ENCODE assay signal across 9 cellular contexts in the genomic region with DNA sequence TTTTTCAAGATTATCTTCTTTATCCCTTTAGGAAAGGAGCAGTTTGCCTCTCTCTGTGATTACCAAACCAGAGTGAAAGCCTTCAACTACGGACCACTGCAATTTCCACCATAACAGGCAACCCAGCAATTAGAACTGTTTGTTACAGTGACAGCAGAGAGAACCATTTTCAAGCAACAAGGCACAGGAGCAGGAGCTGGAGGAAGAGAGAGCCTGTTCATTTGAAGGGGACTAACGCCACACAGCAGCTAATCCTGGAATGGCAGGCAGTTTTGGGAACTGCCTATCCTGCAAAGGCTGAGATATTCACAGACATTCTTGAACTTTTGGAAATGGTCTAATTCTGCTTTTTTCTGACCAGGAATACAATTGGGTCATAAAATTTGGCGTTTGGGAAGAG.
DNase-seq lines count a peak whose midpoint lies in the region; ATAC-seq and TF ChIP-seq lines count a peak whose summit lies in the region.
"Had no signal": no experiment of that assay in that cellular context is flagged by ENCODE, and none has a peak within 500 bp of the region (broad histone marks: within the 10 kb centered on the region; RNA-seq: fewer than 3 reads in every experiment).

No MANE protein-coding gene starts in this region.

- ATAC-seq in HG03460 (IDR thresholded peaks at IDR 0.05; ENCODE audit: unreplicated experiment): no peak
- no peak for ATAC-seq in stimulated activated naive CD8-positive, alpha-beta T cell treated with anti-CD3 and anti-CD28 coated beads, Interleukin-15, Interleukin-2, amounts not matched to agents 100 U/mL and 50 U/mL, for 24 hours
- no peak for ATAC-seq in HG03469 (IDR thresholded peaks at IDR 0.05; ENCODE audit: unreplicated experiment)

- WGBS in neuronal stem cell (ENCODE audit: extremely low coverage in 2 of 2, insufficient read length in 2 of 2, insufficient replicate concordance in 1 of 2), 2 donors: no CpG with 5 or more reads among the region's 3 CpGs

- no peaks in the 10 kb centered on the region for H3K36me3 ChIP-seq in neuronal stem cell (replicated peaks in 1 of 2; ENCODE audit: control insufficient read depth in 2 of 2, insufficient read depth in 2 of 2, low read length in 2 of 2)

- H4K91ac ChIP-seq in neuronal stem cell (ENCODE audit: low read depth, low read length, poor library complexity): no peak overlapping the region

- DNase-seq in H4 (ENCODE audit: low spot score) (peak; percentile 7), NCI-H2227 (lab: John Stamatoyannopoulos, UW; ENCODE audit: unreplicated experiment) (peak; percentile 77), chondrocyte (ENCODE audit: low spot score) (no peak), neuronal stem cell (ENCODE audit: low spot score) (peak; percentile 35)
- DNase-seq in stimulated activated naive CD8-positive, alpha-beta T cell treated with anti-CD3 and anti-CD28 coated beads, Interleukin-15, Interleukin-2, amounts not matched to agents 100 U/mL and 50 U/mL, for 24 hours: no peak
- DNase-seq in stimulated activated CD4-positive, alpha-beta T cell treated with anti-CD3 and anti-CD28 coated beads, Interleukin-15, amount 100 ng/mL, for 24 hours: no peak
- DNase-seq: activated naive CD8-positive, alpha-beta T cell treated with anti-CD3 and anti-CD28 coated beads, Interleukin-2, amount 10 ng/mL, durations not matched to agents 7 days and 5 days had no signal

- H3K27me3 Mint-ChIP-seq in chondrocyte (ENCODE audit: low read depth): peaks cover 10% of the 10 kb centered on the region
- H3K27me3 Mint-ChIP-seq: activated naive CD8-positive, alpha-beta T cell treated with anti-CD3 and anti-CD28 coated beads, Interleukin-2, amount 10 ng/mL, durations not matched to agents 7 days and 5 days had no signal

- peak; percentile 26 for TF ChIP-seq CTCF in chondrocyte (IDR thresholded peaks at IDR 0.05)

- H3K4ac ChIP-seq in neuronal stem cell (ENCODE audit: low read length): no peak overlapping the region

- H3K27ac Mint-ChIP-seq in chondrocyte (ENCODE audit: unreplicated experiment): no peak overlapping the region
- H3K27ac Mint-ChIP-seq: activated naive CD8-positive, alpha-beta T cell treated with anti-CD3 and anti-CD28 coated beads, Interleukin-2, amount 10 ng/mL, durations not matched to agents 7 days and 5 days had no signal

- H2AK5ac ChIP-seq in neuronal stem cell (ENCODE audit: low read depth, low read length): no peak overlapping the region

- no peak overlapping the region for H2BK15ac ChIP-seq in neuronal stem cell (ENCODE audit: low read length)

- no peak overlapping the region for H3K4me3 Mint-ChIP-seq in chondrocyte (ENCODE audit: unreplicated experiment)
- H3K4me3 Mint-ChIP-seq: activated naive CD8-positive, alpha-beta T cell treated with anti-CD3 and anti-CD28 coated beads, Interleukin-2, amount 10 ng/mL, durations not matched to agents 7 days and 5 days had no signal

- no peaks in the 10 kb centered on the region for H3K79me1 ChIP-seq in neuronal stem cell (ENCODE audit: low read depth, low read length)

- no peak overlapping the region for H3K9ac ChIP-seq in neuronal stem cell (ENCODE audit: low read depth, low read length, poor library complexity)

- H2BK12ac ChIP-seq in neuronal stem cell (ENCODE audit: low read length): no peak overlapping the region

- no peak overlapping the region for H2BK120ac ChIP-seq in neuronal stem cell (ENCODE audit: low read depth, low read length)

- no peaks in the 10 kb centered on the region for H3K9me3 ChIP-seq in neuronal stem cell (replicated peaks in 1 of 2; ENCODE audit: control insufficient read depth in 2 of 2, insufficient read depth in 1 of 2, low read depth in 1 of 2, low read length in 2 of 2)

- no peak overlapping the region for H2BK5ac ChIP-seq in neuronal stem cell (ENCODE audit: low read length)

- H3K36me3 Mint-ChIP-seq in chondrocyte (ENCODE audit: low read depth): no peaks in the 10 kb centered on the region
- H3K36me3 Mint-ChIP-seq: activated naive CD8-positive, alpha-beta T cell treated with anti-CD3 and anti-CD28 coated beads, Interleukin-2, amount 10 ng/mL, durations not matched to agents 7 days and 5 days had no signal

- H3K4me1 Mint-ChIP-seq in chondrocyte (ENCODE audit: low read depth): no peaks in the 10 kb centered on the region
- H3K4me1 Mint-ChIP-seq: activated naive CD8-positive, alpha-beta T cell treated with anti-CD3 and anti-CD28 coated beads, Interleukin-2, amount 10 ng/mL, durations not matched to agents 7 days and 5 days had no signal

- no peak overlapping the region for H3K23ac ChIP-seq in neuronal stem cell (ENCODE audit: low read depth, low read length, poor library complexity)

- no peaks in the 10 kb centered on the region for H3K9me3 Mint-ChIP-seq in chondrocyte (ENCODE audit: low read depth)

- H2AFZ ChIP-seq in neuronal stem cell (ENCODE audit: low read length): no peak overlapping the region

- no peak overlapping the region for H3K27ac ChIP-seq in neuronal stem cell (replicated peaks; ENCODE audit: low read length)

- no peak overlapping the region for H3K14ac ChIP-seq in neuronal stem cell (ENCODE audit: low read length)

- peaks cover 0 to 2% of the 10 kb centered on the region in 2 donors for H3K4me1 ChIP-seq in neuronal stem cell (ENCODE audit: control insufficient read depth in 2 of 2, insufficient read depth in 1 of 2, low read depth in 1 of 2, low read length in 2 of 2)

- H3K27me3 ChIP-seq in neuronal stem cell (ENCODE audit: control insufficient read depth in 3 of 3, insufficient read depth in 3 of 3, low read depth in 1 of 3, low read length in 3 of 3): no peaks in the 10 kb centered on the region

- H3K4me2 ChIP-seq in neuronal stem cell (ENCODE audit: insufficient read depth, low read length, poor library complexity, severe bottlenecking): no peak overlapping the region

- no peak overlapping the region for H3K4me3 ChIP-seq in neuronal stem cell (ENCODE audit: low read length in 2 of 2)

- H4K8ac ChIP-seq in neuronal stem cell (ENCODE audit: low read depth, low read length): no peak overlapping the region

- no peak overlapping the region for H3K18ac ChIP-seq in neuronal stem cell (ENCODE audit: low read length)

Comparison
In these comparisons a context has a peak if more than half of its experiments do, and no peak if none do; other contexts are left out.
1. DNase-seq: peak in H4 (single experiment), NCI-H2227 (single experiment) and neuronal stem cell (single experiment); none in chondrocyte (single experiment), stimulated activated naive CD8-positive, alpha-beta T cell treated with anti-CD3 and anti-CD28 coated beads, Interleukin-15, Interleukin-2, amounts not matched to agents 100 U/mL and 50 U/mL, for 24 hours (single experiment) and stimulated activated CD4-positive, alpha-beta T cell treated with anti-CD3 and anti-CD28 coated beads, Interleukin-15, amount 100 ng/mL, for 24 hours (single experiment).